2 cellular contexts compared by ENCODE assay signal in the genomic region with DNA sequence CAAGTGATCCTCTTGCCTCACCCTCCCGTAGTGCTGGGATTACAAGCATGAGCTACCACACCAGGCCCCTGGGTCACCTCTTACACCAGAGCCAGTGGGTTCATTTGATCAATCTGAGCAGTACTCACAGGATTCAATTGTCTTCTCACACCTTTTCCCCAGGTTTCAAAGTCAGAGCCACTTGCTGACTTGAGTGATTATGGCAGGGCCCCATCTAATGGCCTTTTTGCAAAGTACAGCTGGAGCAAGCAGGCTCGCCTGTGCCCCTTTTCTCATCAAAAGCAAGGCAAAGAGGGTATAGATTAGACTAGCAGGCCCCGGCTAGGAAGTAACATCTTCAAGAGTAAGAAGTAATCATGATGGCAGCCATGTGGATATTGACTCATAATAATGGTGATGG.
TF ChIP-seq lines count a peak whose summit lies in the region.

No MANE protein-coding gene starts in this region.

TF ChIP-seq in IMR-90, 13 proteins besides CTCF, POLR2A, EP300 and RAD21 (continued from another document):
- TF ChIP-seq NFE2L2 (IDR thresholded peaks at IDR 0.05; ENCODE audit: low read depth, low read length) (no peak), SMC3 (IDR thresholded peaks at IDR 0.05; ENCODE audit: low read depth, low read length) (peak; percentile 59), BHLHE40 (IDR thresholded peaks at IDR 0.05; ENCODE audit: low read depth, low read length) (no peak), RFX5 (IDR thresholded peaks at IDR 0.05; ENCODE audit: low read depth, low read length) (no peak), MAZ (IDR thresholded peaks at IDR 0.05; ENCODE audit: borderline replicate concordance, low read depth, low read length) (no peak)

TF ChIP-seq in GM12878, 131 proteins besides CTCF, POLR2A, EP300 and RAD21 (continued from another document and continues in another):
- TF ChIP-seq SREBF1 (IDR thresholded peaks at IDR 0.05; ENCODE audit: low read length) (no peak), IRF4 (IDR thresholded peaks at IDR 0.05; ENCODE audit: low read depth, low read length) (no peak), ETV6 (conservative IDR thresholded peaks at IDR 0.05 in 1 of 2, IDR thresholded peaks at IDR 0.05 in 1 of 2; ENCODE audit: borderline replicate concordance in 1 of 2, low read depth in 1 of 2) (no peak), JUNB (IDR thresholded peaks at IDR 0.05) (no peak), BMI1 (IDR thresholded peaks at IDR 0.05; ENCODE audit: borderline replicate concordance) (no peak), CHD4 (IDR thresholded peaks at IDR 0.05) (no peak), YY1 (IDR thresholded peaks at IDR 0.05; ENCODE audit: low read depth, low read length) (peak; percentile 72), MTA2 (IDR thresholded peaks at IDR 0.05; ENCODE audit: low read depth) (no peak), SREBF2 (IDR thresholded peaks at IDR 0.05; ENCODE audit: low read length) (no peak), CREM (IDR thresholded peaks at IDR 0.05; ENCODE audit: low read depth) (peak; percentile 6; the same call in 1 of the 2 replicates), RAD51 (IDR thresholded peaks at IDR 0.05) (no peak), RCOR1 (conservative IDR thresholded peaks at IDR 0.05; ENCODE audit: low read depth, low read length) (no peak), SIX5 (IDR thresholded peaks at IDR 0.05; ENCODE audit: low read depth, low read length, severe bottlenecking) (no peak), NFXL1 (IDR thresholded peaks at IDR 0.05; ENCODE audit: borderline replicate concordance) (no peak), ZBED1 (IDR thresholded peaks at IDR 0.05; ENCODE audit: borderline replicate concordance) (no peak), PML (IDR thresholded peaks at IDR 0.05; ENCODE audit: low read length) (no peak), ZNF274 (IDR thresholded peaks at IDR 0.05; ENCODE audit: insufficient read depth, insufficient read length) (no peak), HDGF (IDR thresholded peaks at IDR 0.05) (no peak), FOXK2 (IDR thresholded peaks at IDR 0.05) (no peak), SMAD1 (IDR thresholded peaks at IDR 0.05; ENCODE audit: low read depth, partially characterized antibody) (no peak), GABPA (IDR thresholded peaks at IDR 0.05; ENCODE audit: low read depth) (no peak), HDAC2 (IDR thresholded peaks at IDR 0.05) (no peak), EED (IDR thresholded peaks at IDR 0.05; ENCODE audit: low read depth) (peak; percentile 26; the same call in 1 of the 2 replicates), CHD2 (IDR thresholded peaks at IDR 0.05; ENCODE audit: borderline replicate concordance, low read depth, low read length) (no peak), MXI1 (IDR thresholded peaks at IDR 0.05; ENCODE audit: low read depth, low read length) (no peak), NR2F1 (conservative IDR thresholded peaks at IDR 0.05) (0 out of 2 replicates have a peak, but pooled peaks have one; percentile 6), CBX3 (IDR thresholded peaks at IDR 0.05; ENCODE audit: borderline replicate concordance, low read depth) (no peak), NR2C1 (IDR thresholded peaks at IDR 0.05) (no peak), MEF2B (IDR thresholded peaks at IDR 0.05; ENCODE audit: partially characterized antibody, poor library complexity, severe bottlenecking) (peak; percentile 17), IKZF2 (IDR thresholded peaks at IDR 0.05) (no peak), ZNF622 (IDR thresholded peaks at IDR 0.05) (no peak), SIN3A (IDR thresholded peaks at IDR 0.05; ENCODE audit: low read depth, low read length) (no peak), ZNF384 (IDR thresholded peaks at IDR 0.05; ENCODE audit: borderline replicate concordance, low read depth, low read length) (no peak), MEF2A (IDR thresholded peaks at IDR 0.05; ENCODE audit: insufficient read depth, low read depth, low read length) (0 out of 2 replicates have a peak, but pooled peaks have one; percentile 27), ESRRA (IDR thresholded peaks at IDR 0.05; ENCODE audit: low read length) (no peak), CREB1 (IDR thresholded peaks at IDR 0.05; ENCODE audit: low read depth) (no peak), POU2F2 (IDR thresholded peaks at IDR 0.05; ENCODE audit: borderline replicate concordance, low read depth, low read length) (no peak), BRCA1 (IDR thresholded peaks at IDR 0.05; ENCODE audit: low read depth, low read length) (no peak), PAX8 (IDR thresholded peaks at IDR 0.05) (no peak), WRNIP1 (IDR thresholded peaks at IDR 0.05; ENCODE audit: borderline replicate concordance, low read depth, low read length) (no peak), STAT3 (IDR thresholded peaks at IDR 0.05; ENCODE audit: low read depth, low read length) (no peak), STAT1 (conservative IDR thresholded peaks at IDR 0.05) (no peak)
- TF ChIP-seq, protein P1, sequence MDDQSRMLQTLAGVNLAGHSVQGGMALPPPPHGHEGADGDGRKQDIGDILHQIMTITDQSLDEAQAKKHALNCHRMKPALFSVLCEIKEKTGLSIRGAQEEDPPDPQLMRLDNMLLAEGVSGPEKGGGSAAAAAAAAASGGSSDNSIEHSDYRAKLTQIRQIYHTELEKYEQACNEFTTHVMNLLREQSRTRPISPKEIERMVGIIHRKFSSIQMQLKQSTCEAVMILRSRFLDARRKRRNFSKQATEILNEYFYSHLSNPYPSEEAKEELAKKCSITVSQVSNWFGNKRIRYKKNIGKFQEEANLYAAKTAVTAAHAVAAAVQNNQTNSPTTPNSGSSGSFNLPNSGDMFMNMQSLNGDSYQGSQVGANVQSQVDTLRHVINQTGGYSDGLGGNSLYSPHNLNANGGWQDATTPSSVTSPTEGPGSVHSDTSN (IDR thresholded peaks at IDR 0.05; ENCODE audit: insufficient replicate concordance, low read depth, low read length), result no peak
- TF ChIP-seq, protein P2, sequence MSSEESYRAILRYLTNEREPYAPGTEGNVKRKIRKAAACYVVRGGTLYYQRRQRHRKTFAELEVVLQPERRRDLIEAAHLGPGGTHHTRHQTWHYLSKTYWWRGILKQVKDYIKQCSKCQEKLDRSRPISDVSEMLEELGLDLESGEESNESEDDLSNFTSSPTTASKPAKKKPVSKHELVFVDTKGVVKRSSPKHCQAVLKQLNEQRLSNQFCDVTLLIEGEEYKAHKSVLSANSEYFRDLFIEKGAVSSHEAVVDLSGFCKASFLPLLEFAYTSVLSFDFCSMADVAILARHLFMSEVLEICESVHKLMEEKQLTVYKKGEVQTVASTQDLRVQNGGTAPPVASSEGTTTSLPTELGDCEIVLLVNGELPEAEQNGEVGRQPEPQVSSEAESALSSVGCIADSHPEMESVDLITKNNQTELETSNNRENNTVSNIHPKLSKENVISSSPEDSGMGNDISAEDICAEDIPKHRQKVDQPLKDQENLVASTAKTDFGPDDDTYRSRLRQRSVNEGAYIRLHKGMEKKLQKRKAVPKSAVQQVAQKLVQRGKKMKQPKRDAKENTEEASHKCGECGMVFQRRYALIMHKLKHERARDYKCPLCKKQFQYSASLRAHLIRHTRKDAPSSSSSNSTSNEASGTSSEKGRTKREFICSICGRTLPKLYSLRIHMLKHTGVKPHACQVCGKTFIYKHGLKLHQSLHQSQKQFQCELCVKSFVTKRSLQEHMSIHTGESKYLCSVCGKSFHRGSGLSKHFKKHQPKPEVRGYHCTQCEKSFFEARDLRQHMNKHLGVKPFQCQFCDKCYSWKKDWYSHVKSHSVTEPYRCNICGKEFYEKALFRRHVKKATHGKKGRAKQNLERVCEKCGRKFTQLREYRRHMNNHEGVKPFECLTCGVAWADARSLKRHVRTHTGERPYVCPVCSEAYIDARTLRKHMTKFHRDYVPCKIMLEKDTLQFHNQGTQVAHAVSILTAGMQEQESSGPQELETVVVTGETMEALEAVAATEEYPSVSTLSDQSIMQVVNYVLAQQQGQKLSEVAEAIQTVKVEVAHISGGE (CRISPR knock-in tag; IDR thresholded peaks at IDR 0.05), result no peak
- TF ChIP-seq, protein P3, sequence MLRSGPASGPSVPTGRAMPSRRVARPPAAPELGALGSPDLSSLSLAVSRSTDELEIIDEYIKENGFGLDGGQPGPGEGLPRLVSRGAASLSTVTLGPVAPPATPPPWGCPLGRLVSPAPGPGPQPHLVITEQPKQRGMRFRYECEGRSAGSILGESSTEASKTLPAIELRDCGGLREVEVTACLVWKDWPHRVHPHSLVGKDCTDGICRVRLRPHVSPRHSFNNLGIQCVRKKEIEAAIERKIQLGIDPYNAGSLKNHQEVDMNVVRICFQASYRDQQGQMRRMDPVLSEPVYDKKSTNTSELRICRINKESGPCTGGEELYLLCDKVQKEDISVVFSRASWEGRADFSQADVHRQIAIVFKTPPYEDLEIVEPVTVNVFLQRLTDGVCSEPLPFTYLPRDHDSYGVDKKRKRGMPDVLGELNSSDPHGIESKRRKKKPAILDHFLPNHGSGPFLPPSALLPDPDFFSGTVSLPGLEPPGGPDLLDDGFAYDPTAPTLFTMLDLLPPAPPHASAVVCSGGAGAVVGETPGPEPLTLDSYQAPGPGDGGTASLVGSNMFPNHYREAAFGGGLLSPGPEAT (IDR thresholded peaks at IDR 0.05; ENCODE audit: low read depth), result no peak
- TF ChIP-seq, protein P4, sequence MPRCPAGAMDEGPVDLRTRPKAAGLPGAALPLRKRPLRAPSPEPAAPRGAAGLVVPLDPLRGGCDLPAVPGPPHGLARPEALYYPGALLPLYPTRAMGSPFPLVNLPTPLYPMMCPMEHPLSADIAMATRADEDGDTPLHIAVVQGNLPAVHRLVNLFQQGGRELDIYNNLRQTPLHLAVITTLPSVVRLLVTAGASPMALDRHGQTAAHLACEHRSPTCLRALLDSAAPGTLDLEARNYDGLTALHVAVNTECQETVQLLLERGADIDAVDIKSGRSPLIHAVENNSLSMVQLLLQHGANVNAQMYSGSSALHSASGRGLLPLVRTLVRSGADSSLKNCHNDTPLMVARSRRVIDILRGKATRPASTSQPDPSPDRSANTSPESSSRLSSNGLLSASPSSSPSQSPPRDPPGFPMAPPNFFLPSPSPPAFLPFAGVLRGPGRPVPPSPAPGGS (IDR thresholded peaks at IDR 0.05; ENCODE audit: borderline replicate concordance, insufficient read depth, low read depth, low read length, poor library complexity, severe bottlenecking), result peak; percentile 42
- TF ChIP-seq, protein P5, sequence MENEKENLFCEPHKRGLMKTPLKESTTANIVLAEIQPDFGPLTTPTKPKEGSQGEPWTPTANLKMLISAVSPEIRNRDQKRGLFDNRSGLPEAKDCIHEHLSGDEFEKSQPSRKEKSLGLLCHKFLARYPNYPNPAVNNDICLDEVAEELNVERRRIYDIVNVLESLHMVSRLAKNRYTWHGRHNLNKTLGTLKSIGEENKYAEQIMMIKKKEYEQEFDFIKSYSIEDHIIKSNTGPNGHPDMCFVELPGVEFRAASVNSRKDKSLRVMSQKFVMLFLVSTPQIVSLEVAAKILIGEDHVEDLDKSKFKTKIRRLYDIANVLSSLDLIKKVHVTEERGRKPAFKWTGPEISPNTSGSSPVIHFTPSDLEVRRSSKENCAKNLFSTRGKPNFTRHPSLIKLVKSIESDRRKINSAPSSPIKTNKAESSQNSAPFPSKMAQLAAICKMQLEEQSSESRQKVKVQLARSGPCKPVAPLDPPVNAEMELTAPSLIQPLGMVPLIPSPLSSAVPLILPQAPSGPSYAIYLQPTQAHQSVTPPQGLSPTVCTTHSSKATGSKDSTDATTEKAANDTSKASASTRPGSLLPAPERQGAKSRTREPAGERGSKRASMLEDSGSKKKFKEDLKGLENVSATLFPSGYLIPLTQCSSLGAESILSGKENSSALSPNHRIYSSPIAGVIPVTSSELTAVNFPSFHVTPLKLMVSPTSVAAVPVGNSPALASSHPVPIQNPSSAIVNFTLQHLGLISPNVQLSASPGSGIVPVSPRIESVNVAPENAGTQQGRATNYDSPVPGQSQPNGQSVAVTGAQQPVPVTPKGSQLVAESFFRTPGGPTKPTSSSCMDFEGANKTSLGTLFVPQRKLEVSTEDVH (IDR thresholded peaks at IDR 0.05; ENCODE audit: low read depth, partially characterized antibody), result no peak
- TF ChIP-seq, protein P6, sequence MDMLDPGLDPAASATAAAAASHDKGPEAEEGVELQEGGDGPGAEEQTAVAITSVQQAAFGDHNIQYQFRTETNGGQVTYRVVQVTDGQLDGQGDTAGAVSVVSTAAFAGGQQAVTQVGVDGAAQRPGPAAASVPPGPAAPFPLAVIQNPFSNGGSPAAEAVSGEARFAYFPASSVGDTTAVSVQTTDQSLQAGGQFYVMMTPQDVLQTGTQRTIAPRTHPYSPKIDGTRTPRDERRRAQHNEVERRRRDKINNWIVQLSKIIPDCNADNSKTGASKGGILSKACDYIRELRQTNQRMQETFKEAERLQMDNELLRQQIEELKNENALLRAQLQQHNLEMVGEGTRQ (IDR thresholded peaks at IDR 0.05; ENCODE audit: borderline replicate concordance, low read depth, low read length), result no peak
- TF ChIP-seq, protein P7, sequence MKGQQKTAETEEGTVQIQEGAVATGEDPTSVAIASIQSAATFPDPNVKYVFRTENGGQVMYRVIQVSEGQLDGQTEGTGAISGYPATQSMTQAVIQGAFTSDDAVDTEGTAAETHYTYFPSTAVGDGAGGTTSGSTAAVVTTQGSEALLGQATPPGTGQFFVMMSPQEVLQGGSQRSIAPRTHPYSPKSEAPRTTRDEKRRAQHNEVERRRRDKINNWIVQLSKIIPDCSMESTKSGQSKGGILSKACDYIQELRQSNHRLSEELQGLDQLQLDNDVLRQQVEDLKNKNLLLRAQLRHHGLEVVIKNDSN (IDR thresholded peaks at IDR 0.05; ENCODE audit: borderline replicate concordance, extremely low read length, insufficient read depth, low read depth, low read length), result no peak
- TF ChIP-seq, protein P8, sequence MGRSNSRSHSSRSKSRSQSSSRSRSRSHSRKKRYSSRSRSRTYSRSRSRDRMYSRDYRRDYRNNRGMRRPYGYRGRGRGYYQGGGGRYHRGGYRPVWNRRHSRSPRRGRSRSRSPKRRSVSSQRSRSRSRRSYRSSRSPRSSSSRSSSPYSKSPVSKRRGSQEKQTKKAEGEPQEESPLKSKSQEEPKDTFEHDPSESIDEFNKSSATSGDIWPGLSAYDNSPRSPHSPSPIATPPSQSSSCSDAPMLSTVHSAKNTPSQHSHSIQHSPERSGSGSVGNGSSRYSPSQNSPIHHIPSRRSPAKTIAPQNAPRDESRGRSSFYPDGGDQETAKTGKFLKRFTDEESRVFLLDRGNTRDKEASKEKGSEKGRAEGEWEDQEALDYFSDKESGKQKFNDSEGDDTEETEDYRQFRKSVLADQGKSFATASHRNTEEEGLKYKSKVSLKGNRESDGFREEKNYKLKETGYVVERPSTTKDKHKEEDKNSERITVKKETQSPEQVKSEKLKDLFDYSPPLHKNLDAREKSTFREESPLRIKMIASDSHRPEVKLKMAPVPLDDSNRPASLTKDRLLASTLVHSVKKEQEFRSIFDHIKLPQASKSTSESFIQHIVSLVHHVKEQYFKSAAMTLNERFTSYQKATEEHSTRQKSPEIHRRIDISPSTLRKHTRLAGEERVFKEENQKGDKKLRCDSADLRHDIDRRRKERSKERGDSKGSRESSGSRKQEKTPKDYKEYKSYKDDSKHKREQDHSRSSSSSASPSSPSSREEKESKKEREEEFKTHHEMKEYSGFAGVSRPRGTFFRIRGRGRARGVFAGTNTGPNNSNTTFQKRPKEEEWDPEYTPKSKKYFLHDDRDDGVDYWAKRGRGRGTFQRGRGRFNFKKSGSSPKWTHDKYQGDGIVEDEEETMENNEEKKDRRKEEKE (IDR thresholded peaks at IDR 0.05), result no peak
